Comparison of ENCODE assay signal across 8 cellular contexts in the genomic region with DNA sequence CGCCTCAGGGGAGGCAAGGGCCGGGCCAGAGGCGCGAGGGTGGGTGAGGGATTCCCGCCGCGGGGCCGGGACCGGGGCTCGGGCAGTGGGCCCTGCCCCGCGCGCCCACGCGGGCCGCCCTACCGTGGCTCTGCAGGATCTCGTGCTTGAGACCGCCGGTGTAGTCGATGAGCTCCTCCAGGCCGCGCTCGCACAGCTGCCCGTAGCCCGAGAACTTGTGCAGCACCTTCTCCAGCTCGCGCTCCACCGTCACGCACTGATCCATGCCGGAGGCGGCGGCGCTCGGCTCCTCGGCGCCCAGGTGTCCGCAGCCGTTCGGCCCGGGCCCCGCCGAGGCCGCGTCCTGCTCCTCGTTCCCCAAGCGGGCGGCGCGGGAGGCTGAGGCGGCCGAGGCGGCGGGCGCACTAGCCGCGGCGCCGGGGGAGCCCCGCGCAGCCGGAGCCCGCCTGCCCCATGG. TPM values are rescaled to one million over a fixed set of nuclear protein-coding genes. Genes with fewer than 3 reads are reported as not detected.
DNase-seq lines count a peak whose midpoint lies in the region; ATAC-seq, FAIRE-seq and TF ChIP-seq lines count a peak whose summit lies in the region.
"Not testable (repeated sequence)": the region's sequence is repeated elsewhere in the genome, so short reads cannot be mapped to it uniquely, and the experiment has no call there.

No MANE protein-coding gene starts in this region.

- H3K4me3 ChIP-seq in DND-41 (ENCODE audit: low read depth in 1 of 2, low read length in 2 of 2), result peak overlapping the region; percentile 72 to 77; a peak in 3 of 4 replicates
- peak overlapping the region; percentile 51 for H3K4me3 ChIP-seq in astrocyte (ENCODE audit: insufficient read depth, low read depth, low read length)

- not testable (repeated sequence) for H3K27me3 ChIP-seq in DND-41 (ENCODE audit: insufficient read depth, low read length, poor library complexity); astrocyte (ENCODE audit: insufficient read depth, low read length)

- not testable (repeated sequence) for TF ChIP-seq CTCF in DND-41 (IDR thresholded peaks at IDR 0.05; ENCODE audit: borderline replicate concordance, extremely low read depth, low read length, poor library complexity, severe bottlenecking); astrocyte (IDR thresholded peaks at IDR 0.05; ENCODE audit: insufficient read depth, low read depth, low read length); neural crest cell (conservative IDR thresholded peaks at IDR 0.05)

- ATAC-seq in DND-41 (ENCODE audit: insufficient read depth, low read depth), result peak; percentile 17; the same call in 2 of the 3 replicates
- peak; percentile 30 for ATAC-seq in GM21529 (IDR thresholded peaks at IDR 0.05; ENCODE audit: unreplicated experiment)
- peak; percentile 18 for ATAC-seq in HG03469 (IDR thresholded peaks at IDR 0.05; ENCODE audit: unreplicated experiment)
- ATAC-seq in Right ventricle myocardium superior (ENCODE audit: poor library complexity), result not testable (repeated sequence)
- ATAC-seq in stimulated activated effector memory CD8-positive, alpha-beta T cell treated with anti-CD3 and anti-CD28 coated beads, Interleukin-12 subunit alpha, Interleukin-12 subunit beta, amount 100 ng/mL, for 72 hours, result peak; percentile 66

- H3K36me3 Mint-ChIP-seq in astrocyte (ENCODE audit: low read depth, unreplicated experiment); neural crest cell (ENCODE audit: low read depth); stimulated activated effector memory CD8-positive, alpha-beta T cell treated with anti-CD3 and anti-CD28 coated beads, Interleukin-12 subunit alpha, Interleukin-12 subunit beta, amount 100 ng/mL, for 72 hours: not testable (repeated sequence)

- peak overlapping the region; percentile 67 for H3K9ac ChIP-seq in DND-41 (ENCODE audit: low read depth, low read length)
- H3K9ac ChIP-seq in astrocyte (ENCODE audit: low read length), result peak overlapping the region; percentile 83

- H3K4me2 ChIP-seq in DND-41 (ENCODE audit: insufficient read depth, low read length) (peak overlapping the region; percentile 71; the same call in 1 of the 2 replicates), astrocyte (ENCODE audit: low read length) (peak overlapping the region; percentile 84)

- H3K4me3 Mint-ChIP-seq in astrocyte (ENCODE audit: unreplicated experiment), result peak overlapping the region; percentile 85
- peak overlapping the region; percentile 65 for H3K4me3 Mint-ChIP-seq in neural crest cell
- peak overlapping the region; percentile 85 for H3K4me3 Mint-ChIP-seq in stimulated activated effector memory CD8-positive, alpha-beta T cell treated with anti-CD3 and anti-CD28 coated beads, Interleukin-12 subunit alpha, Interleukin-12 subunit beta, amount 100 ng/mL, for 72 hours

- H3K27ac Mint-ChIP-seq in astrocyte (ENCODE audit: unreplicated experiment); neural crest cell (ENCODE audit: unreplicated experiment): not testable (repeated sequence)
- H3K27ac Mint-ChIP-seq in stimulated activated effector memory CD8-positive, alpha-beta T cell treated with anti-CD3 and anti-CD28 coated beads, Interleukin-12 subunit alpha, Interleukin-12 subunit beta, amount 100 ng/mL, for 72 hours, result peak overlapping the region; percentile 99

- H3K9me3 Mint-ChIP-seq in astrocyte (ENCODE audit: unreplicated experiment); neural crest cell; stimulated activated effector memory CD8-positive, alpha-beta T cell treated with anti-CD3 and anti-CD28 coated beads, Interleukin-12 subunit alpha, Interleukin-12 subunit beta, amount 100 ng/mL, for 72 hours: not testable (repeated sequence)

- H2AFZ ChIP-seq in DND-41 (ENCODE audit: low read depth, low read length), result peak overlapping the region; percentile 52
- not testable (repeated sequence) for H2AFZ ChIP-seq in astrocyte (ENCODE audit: low read depth, low read length)

- H3K4me1 Mint-ChIP-seq in astrocyte (ENCODE audit: low read depth, unreplicated experiment); neural crest cell: not testable (repeated sequence)
- H3K4me1 Mint-ChIP-seq in stimulated activated effector memory CD8-positive, alpha-beta T cell treated with anti-CD3 and anti-CD28 coated beads, Interleukin-12 subunit alpha, Interleukin-12 subunit beta, amount 100 ng/mL, for 72 hours, result peaks cover 10% of the 10 kb centered on the region

- DNase-seq in DND-41 (peak; percentile 66), T-helper 9 cell (peak; percentile 42), astrocyte (ENCODE audit: low read depth) (peak; percentile 43), Right ventricle myocardium superior (peak; percentile 68), neural crest cell (ENCODE audit: low read depth, low spot score) (peak; percentile 33)
- not testable (repeated sequence) for DNase-seq in stimulated activated effector memory CD8-positive, alpha-beta T cell treated with anti-CD3 and anti-CD28 coated beads, Interleukin-12 subunit alpha, Interleukin-12 subunit beta, amount 100 ng/mL, for 72 hours (ENCODE audit: low spot score in 2 of 2)

- not testable (repeated sequence) for H3K9me3 ChIP-seq in DND-41 (ENCODE audit: insufficient read depth, low read length, severe bottlenecking); astrocyte (ENCODE audit: insufficient read depth, low read depth, low read length)

- not testable (repeated sequence) for H3K4me1 ChIP-seq in DND-41 (ENCODE audit: insufficient read depth, low read length); astrocyte (ENCODE audit: insufficient read depth, low read length)

- H3K27me3 Mint-ChIP-seq in astrocyte (ENCODE audit: low read depth, unreplicated experiment); neural crest cell (ENCODE audit: low read depth): not testable (repeated sequence)

- intact Hi-C loops in Right ventricle myocardium superior (cut with DNase I), result not testable (repeated sequence)

- FAIRE-seq in astrocyte (lab: Jason Lieb, UNC), result not testable (repeated sequence)

- H3K79me2 ChIP-seq in DND-41 (ENCODE audit: insufficient read depth, low read length), result peaks cover 28% of the 10 kb centered on the region
- H3K79me2 ChIP-seq in astrocyte (ENCODE audit: insufficient read depth, low read length), result not testable (repeated sequence)

- not testable (repeated sequence) for H3K36me3 ChIP-seq in DND-41 (ENCODE audit: insufficient read depth, low read length); astrocyte (ENCODE audit: insufficient read depth, low read length)

- H4K20me1 ChIP-seq in DND-41 (ENCODE audit: insufficient read depth, low read length); astrocyte (ENCODE audit: insufficient read depth, low read length): not testable (repeated sequence)

- peak overlapping the region; percentile 82 for H3K27ac ChIP-seq in DND-41 (ENCODE audit: low read length)
- peak overlapping the region; percentile 70 for H3K27ac ChIP-seq in astrocyte (ENCODE audit: low read depth, low read length)

RNA-seq across cellular contexts. Expression of a gene that starts 54.2 kb away (rescaled TPM):
- total RNA-seq in astrocyte (0.59 and 1.8 TPM in 2 replicates), Right ventricle myocardium superior (2.7 TPM), neural crest cell (3.6 and 4.6 TPM in 2 replicates)
